1 cellular context compared by ENCODE assay signal in the genomic region with DNA sequence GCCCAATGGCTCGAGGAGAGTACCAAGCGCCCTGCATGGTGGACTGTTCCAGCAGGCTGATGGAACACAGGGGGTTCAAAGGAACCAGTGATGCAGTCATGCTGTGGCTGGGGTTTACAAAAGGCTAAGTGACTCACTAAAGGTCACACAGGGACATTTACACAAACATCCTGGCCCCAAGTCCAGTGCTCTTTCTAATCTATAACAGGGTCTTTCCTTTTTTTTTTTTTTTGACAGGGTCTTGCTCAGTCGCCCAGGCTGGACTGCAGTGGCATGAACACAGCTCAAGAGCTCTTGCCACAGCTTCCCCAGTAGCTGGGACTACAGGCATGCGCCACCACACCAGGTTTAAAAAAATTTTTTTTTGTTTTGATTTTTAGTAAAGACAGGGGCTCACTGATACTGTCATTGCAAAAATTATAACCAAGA.
TF ChIP-seq lines count a peak whose summit lies in the region.

No MANE protein-coding gene starts in this region.

TF ChIP-seq in HepG2, 621 proteins besides CTCF, POLR2A, EP300 and RAD21 (continued from another document and continues in another):
- TF ChIP-seq, protein P1, sequence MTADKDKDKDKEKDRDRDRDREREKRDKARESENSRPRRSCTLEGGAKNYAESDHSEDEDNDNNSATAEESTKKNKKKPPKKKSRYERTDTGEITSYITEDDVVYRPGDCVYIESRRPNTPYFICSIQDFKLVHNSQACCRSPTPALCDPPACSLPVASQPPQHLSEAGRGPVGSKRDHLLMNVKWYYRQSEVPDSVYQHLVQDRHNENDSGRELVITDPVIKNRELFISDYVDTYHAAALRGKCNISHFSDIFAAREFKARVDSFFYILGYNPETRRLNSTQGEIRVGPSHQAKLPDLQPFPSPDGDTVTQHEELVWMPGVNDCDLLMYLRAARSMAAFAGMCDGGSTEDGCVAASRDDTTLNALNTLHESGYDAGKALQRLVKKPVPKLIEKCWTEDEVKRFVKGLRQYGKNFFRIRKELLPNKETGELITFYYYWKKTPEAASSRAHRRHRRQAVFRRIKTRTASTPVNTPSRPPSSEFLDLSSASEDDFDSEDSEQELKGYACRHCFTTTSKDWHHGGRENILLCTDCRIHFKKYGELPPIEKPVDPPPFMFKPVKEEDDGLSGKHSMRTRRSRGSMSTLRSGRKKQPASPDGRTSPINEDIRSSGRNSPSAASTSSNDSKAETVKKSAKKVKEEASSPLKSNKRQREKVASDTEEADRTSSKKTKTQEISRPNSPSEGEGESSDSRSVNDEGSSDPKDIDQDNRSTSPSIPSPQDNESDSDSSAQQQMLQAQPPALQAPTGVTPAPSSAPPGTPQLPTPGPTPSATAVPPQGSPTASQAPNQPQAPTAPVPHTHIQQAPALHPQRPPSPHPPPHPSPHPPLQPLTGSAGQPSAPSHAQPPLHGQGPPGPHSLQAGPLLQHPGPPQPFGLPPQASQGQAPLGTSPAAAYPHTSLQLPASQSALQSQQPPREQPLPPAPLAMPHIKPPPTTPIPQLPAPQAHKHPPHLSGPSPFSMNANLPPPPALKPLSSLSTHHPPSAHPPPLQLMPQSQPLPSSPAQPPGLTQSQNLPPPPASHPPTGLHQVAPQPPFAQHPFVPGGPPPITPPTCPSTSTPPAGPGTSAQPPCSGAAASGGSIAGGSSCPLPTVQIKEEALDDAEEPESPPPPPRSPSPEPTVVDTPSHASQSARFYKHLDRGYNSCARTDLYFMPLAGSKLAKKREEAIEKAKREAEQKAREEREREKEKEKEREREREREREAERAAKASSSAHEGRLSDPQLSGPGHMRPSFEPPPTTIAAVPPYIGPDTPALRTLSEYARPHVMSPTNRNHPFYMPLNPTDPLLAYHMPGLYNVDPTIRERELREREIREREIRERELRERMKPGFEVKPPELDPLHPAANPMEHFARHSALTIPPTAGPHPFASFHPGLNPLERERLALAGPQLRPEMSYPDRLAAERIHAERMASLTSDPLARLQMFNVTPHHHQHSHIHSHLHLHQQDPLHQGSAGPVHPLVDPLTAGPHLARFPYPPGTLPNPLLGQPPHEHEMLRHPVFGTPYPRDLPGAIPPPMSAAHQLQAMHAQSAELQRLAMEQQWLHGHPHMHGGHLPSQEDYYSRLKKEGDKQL (CRISPR knock-in tag; IDR thresholded peaks at IDR 0.05; ENCODE audit: low read depth): peak; percentile 66; the same call in 1 of the 2 replicates
- TF ChIP-seq NAIF1 (CRISPR knock-in tag; IDR thresholded peaks at IDR 0.05; ENCODE audit: borderline replicate concordance) (no peak), JUND (CRISPR knock-in tag; IDR thresholded peaks at IDR 0.05) (peak; percentile 92), KDM2A (CRISPR knock-in tag; IDR thresholded peaks at IDR 0.05; ENCODE audit: borderline replicate concordance, low read depth) (0 out of 2 replicates have a peak, but pooled peaks have one; percentile 19), ZFP37 (CRISPR knock-in tag; IDR thresholded peaks at IDR 0.05; ENCODE audit: borderline replicate concordance) (no peak; the same call in 1 of the 2 replicates), ELF4 (CRISPR knock-in tag; IDR thresholded peaks at IDR 0.05; ENCODE audit: borderline replicate concordance) (no peak), ZNF232 (CRISPR knock-in tag; IDR thresholded peaks at IDR 0.05; ENCODE audit: borderline replicate concordance) (peak; percentile 15; the same call in 1 of the 2 replicates), SETDB1 (CRISPR knock-in tag; IDR thresholded peaks at IDR 0.05; ENCODE audit: borderline replicate concordance) (no peak), SRSF9 (IDR thresholded peaks at IDR 0.05; ENCODE audit: borderline replicate concordance, insufficient read depth, low read depth, low read length, poor library complexity, severe bottlenecking) (no peak), XRCC5 (optimal IDR thresholded peaks at IDR 0.05; ENCODE audit: low read length) (no peak)
- TF ChIP-seq, protein P2, sequence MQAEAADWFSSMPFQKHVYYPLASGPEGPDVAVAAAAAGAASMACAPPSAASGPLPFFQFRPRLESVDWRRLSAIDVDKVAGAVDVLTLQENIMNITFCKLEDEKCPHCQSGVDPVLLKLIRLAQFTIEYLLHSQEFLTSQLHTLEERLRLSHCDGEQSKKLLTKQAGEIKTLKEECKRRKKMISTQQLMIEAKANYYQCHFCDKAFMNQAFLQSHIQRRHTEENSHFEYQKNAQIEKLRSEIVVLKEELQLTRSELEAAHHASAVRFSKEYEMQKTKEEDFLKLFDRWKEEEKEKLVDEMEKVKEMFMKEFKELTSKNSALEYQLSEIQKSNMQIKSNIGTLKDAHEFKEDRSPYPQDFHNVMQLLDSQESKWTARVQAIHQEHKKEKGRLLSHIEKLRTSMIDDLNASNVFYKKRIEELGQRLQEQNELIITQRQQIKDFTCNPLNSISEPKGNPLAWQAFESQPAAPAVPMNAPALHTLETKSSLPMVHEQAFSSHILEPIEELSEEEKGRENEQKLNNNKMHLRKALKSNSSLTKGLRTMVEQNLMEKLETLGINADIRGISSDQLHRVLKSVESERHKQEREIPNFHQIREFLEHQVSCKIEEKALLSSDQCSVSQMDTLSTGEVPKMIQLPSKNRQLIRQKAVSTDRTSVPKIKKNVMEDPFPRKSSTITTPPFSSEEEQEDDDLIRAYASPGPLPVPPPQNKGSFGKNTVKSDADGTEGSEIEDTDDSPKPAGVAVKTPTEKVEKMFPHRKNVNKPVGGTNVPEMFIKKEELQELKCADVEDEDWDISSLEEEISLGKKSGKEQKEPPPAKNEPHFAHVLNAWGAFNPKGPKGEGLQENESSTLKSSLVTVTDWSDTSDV (CRISPR knock-in tag; IDR thresholded peaks at IDR 0.05): no peak
- TF ChIP-seq, protein P3, sequence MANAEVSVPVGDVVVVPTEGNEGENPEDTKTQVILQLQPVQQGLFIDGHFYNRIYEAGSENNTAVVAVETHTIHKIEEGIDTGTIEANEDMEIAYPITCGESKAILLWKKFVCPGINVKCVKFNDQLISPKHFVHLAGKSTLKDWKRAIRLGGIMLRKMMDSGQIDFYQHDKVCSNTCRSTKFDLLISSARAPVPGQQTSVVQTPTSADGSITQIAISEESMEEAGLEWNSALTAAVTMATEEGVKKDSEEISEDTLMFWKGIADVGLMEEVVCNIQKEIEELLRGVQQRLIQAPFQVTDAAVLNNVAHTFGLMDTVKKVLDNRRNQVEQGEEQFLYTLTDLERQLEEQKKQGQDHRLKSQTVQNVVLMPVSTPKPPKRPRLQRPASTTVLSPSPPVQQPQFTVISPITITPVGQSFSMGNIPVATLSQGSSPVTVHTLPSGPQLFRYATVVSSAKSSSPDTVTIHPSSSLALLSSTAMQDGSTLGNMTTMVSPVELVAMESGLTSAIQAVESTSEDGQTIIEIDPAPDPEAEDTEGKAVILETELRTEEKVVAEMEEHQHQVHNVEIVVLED (CRISPR knock-in tag; IDR thresholded peaks at IDR 0.05; ENCODE audit: borderline replicate concordance): no peak; the same call in 1 of the 2 replicates
- TF ChIP-seq, protein P4, sequence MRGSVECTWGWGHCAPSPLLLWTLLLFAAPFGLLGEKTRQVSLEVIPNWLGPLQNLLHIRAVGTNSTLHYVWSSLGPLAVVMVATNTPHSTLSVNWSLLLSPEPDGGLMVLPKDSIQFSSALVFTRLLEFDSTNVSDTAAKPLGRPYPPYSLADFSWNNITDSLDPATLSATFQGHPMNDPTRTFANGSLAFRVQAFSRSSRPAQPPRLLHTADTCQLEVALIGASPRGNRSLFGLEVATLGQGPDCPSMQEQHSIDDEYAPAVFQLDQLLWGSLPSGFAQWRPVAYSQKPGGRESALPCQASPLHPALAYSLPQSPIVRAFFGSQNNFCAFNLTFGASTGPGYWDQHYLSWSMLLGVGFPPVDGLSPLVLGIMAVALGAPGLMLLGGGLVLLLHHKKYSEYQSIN (CRISPR knock-in tag; IDR thresholded peaks at IDR 0.05; ENCODE audit: borderline replicate concordance): no peak
- TF ChIP-seq, protein P5, sequence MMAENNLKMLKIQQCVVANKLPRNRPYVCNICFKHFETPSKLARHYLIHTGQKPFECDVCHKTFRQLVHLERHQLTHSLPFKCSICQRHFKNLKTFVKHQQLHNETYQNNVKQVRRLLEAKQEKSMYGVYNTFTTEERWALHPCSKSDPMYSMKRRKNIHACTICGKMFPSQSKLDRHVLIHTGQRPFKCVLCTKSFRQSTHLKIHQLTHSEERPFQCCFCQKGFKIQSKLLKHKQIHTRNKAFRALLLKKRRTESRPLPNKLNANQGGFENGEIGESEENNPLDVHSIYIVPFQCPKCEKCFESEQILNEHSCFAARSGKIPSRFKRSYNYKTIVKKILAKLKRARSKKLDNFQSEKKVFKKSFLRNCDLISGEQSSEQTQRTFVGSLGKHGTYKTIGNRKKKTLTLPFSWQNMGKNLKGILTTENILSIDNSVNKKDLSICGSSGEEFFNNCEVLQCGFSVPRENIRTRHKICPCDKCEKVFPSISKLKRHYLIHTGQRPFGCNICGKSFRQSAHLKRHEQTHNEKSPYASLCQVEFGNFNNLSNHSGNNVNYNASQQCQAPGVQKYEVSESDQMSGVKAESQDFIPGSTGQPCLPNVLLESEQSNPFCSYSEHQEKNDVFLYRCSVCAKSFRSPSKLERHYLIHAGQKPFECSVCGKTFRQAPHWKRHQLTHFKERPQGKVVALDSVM (CRISPR knock-in tag; IDR thresholded peaks at IDR 0.05): peak; percentile 63
- TF ChIP-seq, protein P6, sequence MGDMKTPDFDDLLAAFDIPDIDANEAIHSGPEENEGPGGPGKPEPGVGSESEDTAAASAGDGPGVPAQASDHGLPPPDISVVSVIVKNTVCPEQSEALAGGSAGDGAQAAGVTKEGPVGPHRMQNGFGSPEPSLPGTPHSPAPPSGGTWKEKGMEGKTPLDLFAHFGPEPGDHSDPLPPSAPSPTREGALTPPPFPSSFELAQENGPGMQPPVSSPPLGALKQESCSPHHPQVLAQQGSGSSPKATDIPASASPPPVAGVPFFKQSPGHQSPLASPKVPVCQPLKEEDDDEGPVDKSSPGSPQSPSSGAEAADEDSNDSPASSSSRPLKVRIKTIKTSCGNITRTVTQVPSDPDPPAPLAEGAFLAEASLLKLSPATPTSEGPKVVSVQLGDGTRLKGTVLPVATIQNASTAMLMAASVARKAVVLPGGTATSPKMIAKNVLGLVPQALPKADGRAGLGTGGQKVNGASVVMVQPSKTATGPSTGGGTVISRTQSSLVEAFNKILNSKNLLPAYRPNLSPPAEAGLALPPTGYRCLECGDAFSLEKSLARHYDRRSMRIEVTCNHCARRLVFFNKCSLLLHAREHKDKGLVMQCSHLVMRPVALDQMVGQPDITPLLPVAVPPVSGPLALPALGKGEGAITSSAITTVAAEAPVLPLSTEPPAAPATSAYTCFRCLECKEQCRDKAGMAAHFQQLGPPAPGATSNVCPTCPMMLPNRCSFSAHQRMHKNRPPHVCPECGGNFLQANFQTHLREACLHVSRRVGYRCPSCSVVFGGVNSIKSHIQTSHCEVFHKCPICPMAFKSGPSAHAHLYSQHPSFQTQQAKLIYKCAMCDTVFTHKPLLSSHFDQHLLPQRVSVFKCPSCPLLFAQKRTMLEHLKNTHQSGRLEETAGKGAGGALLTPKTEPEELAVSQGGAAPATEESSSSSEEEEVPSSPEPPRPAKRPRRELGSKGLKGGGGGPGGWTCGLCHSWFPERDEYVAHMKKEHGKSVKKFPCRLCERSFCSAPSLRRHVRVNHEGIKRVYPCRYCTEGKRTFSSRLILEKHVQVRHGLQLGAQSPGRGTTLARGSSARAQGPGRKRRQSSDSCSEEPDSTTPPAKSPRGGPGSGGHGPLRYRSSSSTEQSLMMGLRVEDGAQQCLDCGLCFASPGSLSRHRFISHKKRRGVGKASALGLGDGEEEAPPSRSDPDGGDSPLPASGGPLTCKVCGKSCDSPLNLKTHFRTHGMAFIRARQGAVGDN (CRISPR knock-in tag; IDR thresholded peaks at IDR 0.05): no peak; the same call in 1 of the 2 replicates
- TF ChIP-seq, protein P7, sequence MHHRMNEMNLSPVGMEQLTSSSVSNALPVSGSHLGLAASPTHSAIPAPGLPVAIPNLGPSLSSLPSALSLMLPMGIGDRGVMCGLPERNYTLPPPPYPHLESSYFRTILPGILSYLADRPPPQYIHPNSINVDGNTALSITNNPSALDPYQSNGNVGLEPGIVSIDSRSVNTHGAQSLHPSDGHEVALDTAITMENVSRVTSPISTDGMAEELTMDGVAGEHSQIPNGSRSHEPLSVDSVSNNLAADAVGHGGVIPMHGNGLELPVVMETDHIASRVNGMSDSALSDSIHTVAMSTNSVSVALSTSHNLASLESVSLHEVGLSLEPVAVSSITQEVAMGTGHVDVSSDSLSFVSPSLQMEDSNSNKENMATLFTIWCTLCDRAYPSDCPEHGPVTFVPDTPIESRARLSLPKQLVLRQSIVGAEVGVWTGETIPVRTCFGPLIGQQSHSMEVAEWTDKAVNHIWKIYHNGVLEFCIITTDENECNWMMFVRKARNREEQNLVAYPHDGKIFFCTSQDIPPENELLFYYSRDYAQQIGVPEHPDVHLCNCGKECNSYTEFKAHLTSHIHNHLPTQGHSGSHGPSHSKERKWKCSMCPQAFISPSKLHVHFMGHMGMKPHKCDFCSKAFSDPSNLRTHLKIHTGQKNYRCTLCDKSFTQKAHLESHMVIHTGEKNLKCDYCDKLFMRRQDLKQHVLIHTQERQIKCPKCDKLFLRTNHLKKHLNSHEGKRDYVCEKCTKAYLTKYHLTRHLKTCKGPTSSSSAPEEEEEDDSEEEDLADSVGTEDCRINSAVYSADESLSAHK (CRISPR knock-in tag; IDR thresholded peaks at IDR 0.05; ENCODE audit: borderline replicate concordance): no peak
- TF ChIP-seq, protein P8, sequence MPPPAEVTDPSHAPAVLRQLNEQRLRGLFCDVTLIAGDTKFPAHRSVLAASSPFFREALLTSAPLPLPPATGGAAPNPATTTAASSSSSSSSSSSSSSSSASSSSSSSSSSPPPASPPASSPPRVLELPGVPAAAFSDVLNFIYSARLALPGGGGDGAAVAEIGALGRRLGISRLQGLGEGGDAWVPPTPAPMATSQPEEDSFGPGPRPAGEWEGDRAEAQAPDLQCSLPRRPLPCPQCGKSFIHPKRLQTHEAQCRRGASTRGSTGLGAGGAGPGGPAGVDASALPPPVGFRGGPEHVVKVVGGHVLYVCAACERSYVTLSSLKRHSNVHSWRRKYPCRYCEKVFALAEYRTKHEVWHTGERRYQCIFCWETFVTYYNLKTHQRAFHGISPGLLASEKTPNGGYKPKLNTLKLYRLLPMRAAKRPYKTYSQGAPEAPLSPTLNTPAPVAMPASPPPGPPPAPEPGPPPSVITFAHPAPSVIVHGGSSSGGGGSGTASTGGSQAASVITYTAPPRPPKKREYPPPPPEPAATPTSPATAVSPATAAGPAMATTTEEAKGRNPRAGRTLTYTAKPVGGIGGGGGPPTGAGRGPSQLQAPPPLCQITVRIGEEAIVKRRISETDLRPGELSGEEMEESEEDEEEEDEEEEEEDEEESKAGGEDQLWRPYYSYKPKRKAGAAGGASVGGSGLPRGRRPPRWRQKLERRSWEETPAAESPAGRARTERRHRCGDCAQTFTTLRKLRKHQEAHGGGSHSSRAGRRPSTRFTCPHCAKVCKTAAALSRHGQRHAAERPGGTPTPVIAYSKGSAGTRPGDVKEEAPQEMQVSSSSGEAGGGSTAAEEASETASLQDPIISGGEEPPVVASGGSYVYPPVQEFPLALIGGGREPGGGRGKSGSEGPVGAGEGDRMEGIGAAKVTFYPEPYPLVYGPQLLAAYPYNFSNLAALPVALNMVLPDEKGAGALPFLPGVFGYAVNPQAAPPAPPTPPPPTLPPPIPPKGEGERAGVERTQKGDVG (CRISPR knock-in tag; IDR thresholded peaks at IDR 0.05; ENCODE audit: borderline replicate concordance): no peak
- TF ChIP-seq, protein P9, sequence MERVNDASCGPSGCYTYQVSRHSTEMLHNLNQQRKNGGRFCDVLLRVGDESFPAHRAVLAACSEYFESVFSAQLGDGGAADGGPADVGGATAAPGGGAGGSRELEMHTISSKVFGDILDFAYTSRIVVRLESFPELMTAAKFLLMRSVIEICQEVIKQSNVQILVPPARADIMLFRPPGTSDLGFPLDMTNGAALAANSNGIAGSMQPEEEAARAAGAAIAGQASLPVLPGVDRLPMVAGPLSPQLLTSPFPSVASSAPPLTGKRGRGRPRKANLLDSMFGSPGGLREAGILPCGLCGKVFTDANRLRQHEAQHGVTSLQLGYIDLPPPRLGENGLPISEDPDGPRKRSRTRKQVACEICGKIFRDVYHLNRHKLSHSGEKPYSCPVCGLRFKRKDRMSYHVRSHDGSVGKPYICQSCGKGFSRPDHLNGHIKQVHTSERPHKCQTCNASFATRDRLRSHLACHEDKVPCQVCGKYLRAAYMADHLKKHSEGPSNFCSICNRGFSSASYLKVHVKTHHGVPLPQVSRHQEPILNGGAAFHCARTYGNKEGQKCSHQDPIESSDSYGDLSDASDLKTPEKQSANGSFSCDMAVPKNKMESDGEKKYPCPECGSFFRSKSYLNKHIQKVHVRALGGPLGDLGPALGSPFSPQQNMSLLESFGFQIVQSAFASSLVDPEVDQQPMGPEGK (CRISPR knock-in tag; IDR thresholded peaks at IDR 0.05): peak; percentile 55; the same call in 1 of the 2 replicates
